In genomic region chr5:179268399-179268952, GRCh38 we compare ENCODE assay signal across 23 cellular contexts.
DNase-seq lines count a peak whose midpoint lies in the region; ATAC-seq and TF ChIP-seq lines count a peak whose summit lies in the region.
"Had no signal": no experiment of that assay in that cellular context is flagged by ENCODE, and none has a peak within 500 bp of the region (broad histone marks: within the 10 kb centered on the region; RNA-seq: fewer than 3 reads in every experiment).

No MANE protein-coding gene starts in this region.

- TF ChIP-seq EP300 in SK-N-SH (IDR thresholded peaks at IDR 0.05; ENCODE audit: borderline replicate concordance in 1 of 2, low read depth in 1 of 2, low read length in 1 of 2) (no peak), stomach (IDR thresholded peaks at IDR 0.05) (no peak)

- H4K20me1 ChIP-seq in SK-N-SH (ENCODE audit: insufficient read depth): no peaks in the 10 kb centered on the region

- CTCF ChIA-PET in SK-N-SH (lab: Yijun Ruan, JAX): interaction anchor here (1.1 to 6.2 kb wide), 6 partner anchors 55 to 226 kb away, joined by 4 to 35 read pairs (median 14); no protein-coding TSS in a partner anchor

- ATAC-seq in SK-N-SH treated with all-trans-retinoic acid at 6 μM for 48 hours (no peak), GM19023 (IDR thresholded peaks at IDR 0.05; ENCODE audit: unreplicated experiment) (no peak)
- ATAC-seq: right cardiac atrium had no signal

- H3K4me1 ChIP-seq in SK-N-SH (ENCODE audit: control insufficient read depth in 1 of 2, insufficient read depth in 2 of 2, low read depth in 1 of 2, low read length in 1 of 2) (peaks cover 0 to 100% of the 10 kb centered on the region in 2 experiments; a peak in 1 of 4 replicates), adrenal gland (replicated peaks in 1 of 2) (peaks cover 0 to 19% of the 10 kb centered on the region in 2 donors), stomach (peaks cover 19 to 51% (median 38%) of the 10 kb centered on the region in 4 donors)

- no peak overlapping the region for H2AFZ ChIP-seq in SK-N-SH (ENCODE audit: low read depth)

- no peaks in the 10 kb centered on the region for H3K9me2 ChIP-seq in SK-N-SH

- no peaks in the 10 kb centered on the region for H3F3A ChIP-seq in SK-N-SH (replicated peaks; ENCODE audit: insufficient read depth)

- H3K4me2 ChIP-seq in SK-N-SH: no peak overlapping the region
- H3K4me2 ChIP-seq: BLaER1 treated with 17β-estradiol and CSF1 and Interleukin-3, amounts not matched to agents 10 nM and 100 nM had no signal

- H3K4me1 Mint-ChIP-seq in progenitor cell of endocrine pancreas (ENCODE audit: low read depth): peaks cover 3% of the 10 kb centered on the region
- H3K4me1 Mint-ChIP-seq: naive B cell had no signal

- no peak for TF ChIP-seq POLR2A in adrenal gland (IDR thresholded peaks at IDR 0.05)
- TF ChIP-seq POLR2A in stomach (IDR thresholded peaks at IDR 0.05): no peak

- WGBS in SK-N-SH (ENCODE audit: low lambda C conversion rate): 46% methylated on average over 8 of the region's 16 CpGs
- WGBS in adrenal gland, 4 donors: 65 to 86% (median 85%) methylated on average over 4 to 16 of the region's 16 CpGs; no CpG with 5 or more reads in 1 of the 4 donors
- 66 to 87% (median 82%) methylated on average over 3 to 16 of the region's 16 CpGs for WGBS in stomach, 5 donors

- no peak overlapping the region for H3K27ac Mint-ChIP-seq in progenitor cell of endocrine pancreas
- H3K27ac Mint-ChIP-seq: activated naive CD8-positive, alpha-beta T cell; naive B cell had no signal

- H3K9ac ChIP-seq in SK-N-SH: no peak overlapping the region
- H3K9ac ChIP-seq: BLaER1 treated with 17β-estradiol and CSF1 and Interleukin-3, amounts not matched to agents 10 nM and 100 nM had no signal

- H3K9me3 ChIP-seq in SK-N-SH: no peaks in the 10 kb centered on the region
- no peaks in the 10 kb centered on the region for H3K9me3 ChIP-seq in adrenal gland (replicated peaks in 1 of 3)
- no peaks in the 10 kb centered on the region for H3K9me3 ChIP-seq in stomach
- H3K9me3 ChIP-seq: thyroid gland had no signal

- H3K27me3 ChIP-seq in SK-N-SH (ENCODE audit: insufficient read depth) (no peaks in the 10 kb centered on the region), adrenal gland (no peaks in the 10 kb centered on the region), stomach (peaks cover 0 to 21% (median 0%) of the 10 kb centered on the region in 3 donors)
- H3K27me3 ChIP-seq: BLaER1 treated with 17β-estradiol and CSF1 and Interleukin-3, amounts not matched to agents 10 nM and 100 nM; cardiac muscle cell; SJSA1; thyroid gland had no signal

- no peaks in the 10 kb centered on the region for H3K36me3 Mint-ChIP-seq in progenitor cell of endocrine pancreas (ENCODE audit: insufficient read depth)
- H3K36me3 Mint-ChIP-seq: activated naive CD8-positive, alpha-beta T cell; naive B cell had no signal

- no peaks in the 10 kb centered on the region for H3K79me2 ChIP-seq in SK-N-SH (ENCODE audit: insufficient read depth)

- peak overlapping the region in 1 of 2 experiments; percentile 96; a peak in 2 of 4 replicates for H3K27ac ChIP-seq in SK-N-SH (ENCODE audit: low read depth in 2 of 2, low read length in 1 of 2)
- no peak overlapping the region for H3K27ac ChIP-seq in adrenal gland
- peak overlapping the region in 1 of 5 donors; percentile 86 for H3K27ac ChIP-seq in stomach
- H3K27ac ChIP-seq: 22Rv1; BLaER1 treated with 17β-estradiol and CSF1 and Interleukin-3, amounts not matched to agents 10 nM and 100 nM; cardiac muscle cell; SJSA1; thyroid gland had no signal

- POLR2A ChIA-PET in SK-N-SH (lab: Yijun Ruan, JAX): no interaction called here

- H3K36me3 ChIP-seq in SK-N-SH (replicated peaks in 1 of 2; ENCODE audit: control insufficient read depth in 1 of 2, insufficient read depth in 2 of 2, low read length in 1 of 2): no peaks in the 10 kb centered on the region
- no peaks in the 10 kb centered on the region for H3K36me3 ChIP-seq in adrenal gland (replicated peaks in 1 of 2)
- H3K36me3 ChIP-seq in stomach: no peaks in the 10 kb centered on the region
- H3K36me3 ChIP-seq: BLaER1 treated with 17β-estradiol and CSF1 and Interleukin-3, amounts not matched to agents 10 nM and 100 nM; cardiac muscle cell; SJSA1; thyroid gland had no signal

- peaks cover 10% of the 10 kb centered on the region for H3K27me3 Mint-ChIP-seq in progenitor cell of endocrine pancreas
- H3K27me3 Mint-ChIP-seq: activated naive CD8-positive, alpha-beta T cell had no signal

- intact Hi-C loops in adrenal gland (cut with DNase I): no loop called here
- intact Hi-C loops in stomach (cut with DNase I; ENCODE audit: low total_unique reads): no loop called here

- DNase-seq in SK-N-SH (peak; percentile 18), adrenal gland (peak in 4 of 7 donors; percentile 1 to 36 (median 12)), mesenteric fat pad (ENCODE audit: low spot score) (peak; percentile 89), stomach (peak; percentile 23), globus pallidus (ENCODE audit: low spot score) (no peak), progenitor cell of endocrine pancreas (ENCODE audit: low spot score, unreplicated experiment) (no peak)
- DNase-seq: activated CD4-positive, alpha-beta T cell treated with anti-CD3 and anti-CD28 coated beads for 4 hours; activated T-cell treated with anti-CD3 and anti-CD28 coated beads for 4 hours; effector memory CD4-positive, alpha-beta T cell; naive B cell; NCI-H1436 treated with DMSO at 0.1 percent for 48 hours; stimulated activated CD4-positive, alpha-beta T cell treated with anti-CD3 and anti-CD28 coated beads, Interleukin-4, amount 100 ng/mL, for 24 hours; stimulated activated CD8-positive, alpha-beta memory T cell treated with anti-CD3 and anti-CD28 coated beads, Interleukin-4, amount 100 ng/mL, for 48 hours; T1000; thyroid gland had no signal

- H3K9me3 Mint-ChIP-seq in progenitor cell of endocrine pancreas (ENCODE audit: low read depth): no peaks in the 10 kb centered on the region
- H3K9me3 Mint-ChIP-seq: naive B cell had no signal

- no peak overlapping the region for H3K4me3 Mint-ChIP-seq in progenitor cell of endocrine pancreas (ENCODE audit: low read depth)
- H3K4me3 Mint-ChIP-seq: activated naive CD8-positive, alpha-beta T cell; naive B cell had no signal

- no peak for TF ChIP-seq CTCF in SK-N-SH (IDR thresholded peaks at IDR 0.05)
- no peak for TF ChIP-seq CTCF in adrenal gland (IDR thresholded peaks at IDR 0.05)
- TF ChIP-seq CTCF in stomach (IDR thresholded peaks at IDR 0.05): no peak
- TF ChIP-seq CTCF in progenitor cell of endocrine pancreas (IDR thresholded peaks at IDR 0.05; ENCODE audit: unreplicated experiment): no peak

- H3K4me3 ChIP-seq in SK-N-SH (ENCODE audit: low read depth in 2 of 2, low read length in 1 of 2) (no peak overlapping the region), adrenal gland (no peak overlapping the region), stomach (no peak overlapping the region)
- H3K4me3 ChIP-seq: BLaER1 treated with 17β-estradiol and CSF1 and Interleukin-3, amounts not matched to agents 10 nM and 100 nM; cardiac muscle cell; SJSA1; thyroid gland had no signal

- TF ChIP-seq RAD21 in SK-N-SH (IDR thresholded peaks at IDR 0.05; ENCODE audit: low read length): no peak

TF ChIP-seq in SK-N-SH, 30 proteins besides CTCF, POLR2A, EP300 and RAD21 (continues in another document):
- TF ChIP-seq RFX5 (IDR thresholded peaks at IDR 0.05; ENCODE audit: low read length) (no peak), IRF3 (IDR thresholded peaks at IDR 0.05; ENCODE audit: low read depth, low read length) (no peak), GABPA (IDR thresholded peaks at IDR 0.05; ENCODE audit: low read depth) (no peak), NFIC (IDR thresholded peaks at IDR 0.05; ENCODE audit: borderline replicate concordance) (no peak)
- TF ChIP-seq, protein P1, sequence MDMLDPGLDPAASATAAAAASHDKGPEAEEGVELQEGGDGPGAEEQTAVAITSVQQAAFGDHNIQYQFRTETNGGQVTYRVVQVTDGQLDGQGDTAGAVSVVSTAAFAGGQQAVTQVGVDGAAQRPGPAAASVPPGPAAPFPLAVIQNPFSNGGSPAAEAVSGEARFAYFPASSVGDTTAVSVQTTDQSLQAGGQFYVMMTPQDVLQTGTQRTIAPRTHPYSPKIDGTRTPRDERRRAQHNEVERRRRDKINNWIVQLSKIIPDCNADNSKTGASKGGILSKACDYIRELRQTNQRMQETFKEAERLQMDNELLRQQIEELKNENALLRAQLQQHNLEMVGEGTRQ (IDR thresholded peaks at IDR 0.05; ENCODE audit: borderline replicate concordance, low read depth, low read length): no peak

TF ChIP-seq in SK-N-SH treated with all-trans-retinoic acid at 6 μM for 48 hours, 23 proteins besides CTCF, POLR2A, EP300 and RAD21 (continues in another document):
- TF ChIP-seq RARB (CRISPR knock-in tag; IDR thresholded peaks at IDR 0.05): no peak
- TF ChIP-seq BACH2 (CRISPR knock-in tag; IDR thresholded peaks at IDR 0.05; ENCODE audit: borderline replicate concordance): no peak
- TF ChIP-seq ZFP3 (CRISPR knock-in tag; IDR thresholded peaks at IDR 0.05): no peak
- no peak for TF ChIP-seq ARNTL (CRISPR knock-in tag; IDR thresholded peaks at IDR 0.05; ENCODE audit: borderline replicate concordance, low read depth)
- TF ChIP-seq ZNF70 (CRISPR knock-in tag; IDR thresholded peaks at IDR 0.05): no peak
- no peak for TF ChIP-seq CSDC2 (CRISPR knock-in tag; IDR thresholded peaks at IDR 0.05)
- TF ChIP-seq PPARA (CRISPR knock-in tag; IDR thresholded peaks at IDR 0.05; ENCODE audit: borderline replicate concordance): no peak
- TF ChIP-seq ZFP30 (CRISPR knock-in tag; IDR thresholded peaks at IDR 0.05): no peak
- TF ChIP-seq, protein P2, sequence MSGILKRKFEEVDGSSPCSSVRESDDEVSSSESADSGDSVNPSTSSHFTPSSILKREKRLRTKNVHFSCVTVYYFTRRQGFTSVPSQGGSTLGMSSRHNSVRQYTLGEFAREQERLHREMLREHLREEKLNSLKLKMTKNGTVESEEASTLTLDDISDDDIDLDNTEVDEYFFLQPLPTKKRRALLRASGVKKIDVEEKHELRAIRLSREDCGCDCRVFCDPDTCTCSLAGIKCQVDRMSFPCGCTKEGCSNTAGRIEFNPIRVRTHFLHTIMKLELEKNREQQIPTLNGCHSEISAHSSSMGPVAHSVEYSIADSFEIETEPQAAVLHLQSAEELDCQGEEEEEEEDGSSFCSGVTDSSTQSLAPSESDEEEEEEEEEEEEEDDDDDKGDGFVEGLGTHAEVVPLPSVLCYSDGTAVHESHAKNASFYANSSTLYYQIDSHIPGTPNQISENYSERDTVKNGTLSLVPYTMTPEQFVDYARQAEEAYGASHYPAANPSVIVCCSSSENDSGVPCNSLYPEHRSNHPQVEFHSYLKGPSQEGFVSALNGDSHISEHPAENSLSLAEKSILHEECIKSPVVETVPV (CRISPR knock-in tag; IDR thresholded peaks at IDR 0.05): no peak
- TF ChIP-seq ESRRG (CRISPR knock-in tag; IDR thresholded peaks at IDR 0.05): no peak
- no peak for TF ChIP-seq OSR1 (CRISPR knock-in tag; IDR thresholded peaks at IDR 0.05)

Comparison
In these comparisons a context has a peak if more than half of its experiments do, and no peak if none do; other contexts are left out.
1. DNase-seq: peak in SK-N-SH (single experiment), adrenal gland (4 of 7), mesenteric fat pad (single experiment) and stomach (single experiment); none in globus pallidus (single experiment) and progenitor cell of endocrine pancreas (single experiment).